Comparison of ENCODE assay signal across 10 cellular contexts in the genomic region with DNA sequence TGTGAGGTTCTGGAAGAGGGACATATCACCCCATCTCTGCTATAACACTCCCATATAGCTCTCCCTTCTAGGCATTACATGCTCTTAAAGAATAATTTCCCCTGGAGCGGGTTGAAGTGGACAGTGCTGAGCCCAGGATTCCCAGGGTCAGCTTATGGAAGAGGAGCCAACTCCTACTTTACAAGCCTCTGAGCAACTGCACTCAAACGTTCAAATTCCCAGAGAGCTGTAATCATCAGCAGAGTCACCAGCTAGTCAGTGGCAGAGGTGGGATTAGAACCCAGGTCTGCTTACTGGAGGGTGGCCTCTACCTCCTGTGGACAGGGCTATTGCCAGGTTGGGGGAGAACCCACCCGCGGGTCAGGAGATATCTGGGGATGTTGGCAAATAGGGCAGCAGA. TPM values are rescaled to one million over a fixed set of nuclear protein-coding genes. Genes with fewer than 3 reads are reported as not detected.
DNase-seq lines count a peak whose midpoint lies in the region; ATAC-seq and TF ChIP-seq lines count a peak whose summit lies in the region.
"Had no signal": no experiment of that assay in that cellular context is flagged by ENCODE, and none has a peak within 500 bp of the region (broad histone marks: within the 10 kb centered on the region; RNA-seq: fewer than 3 reads in every experiment).

No MANE protein-coding gene starts in this region.

- H3K9me3 Mint-ChIP-seq in stimulated activated naive CD8-positive, alpha-beta T cell treated with anti-CD3 and anti-CD28 coated beads, Interleukin-15, Interleukin-2, amounts not matched to agents 100 ng/mL and 50 ng/mL, for 24 hours: no peaks in the 10 kb centered on the region
- no peaks in the 10 kb centered on the region for H3K9me3 Mint-ChIP-seq in stimulated activated naive CD8-positive, alpha-beta T cell treated with anti-CD3 and anti-CD28 coated beads, Interleukin-15, amount 100 ng/mL, for 72 hours
- no peaks in the 10 kb centered on the region for H3K9me3 Mint-ChIP-seq in neural crest cell

- WGBS in esophagus muscularis mucosa: 33% methylated on average over 1 of the region's 4 CpGs

- H3K4me1 ChIP-seq in esophagus muscularis mucosa (peaks cover 31 to 80% (median 72%) of the 10 kb centered on the region in 4 donors), HAP-1 (peaks cover 5% of the 10 kb centered on the region)

- H3K36me3 Mint-ChIP-seq in stimulated activated naive CD8-positive, alpha-beta T cell treated with anti-CD3 and anti-CD28 coated beads, Interleukin-15, Interleukin-2, amounts not matched to agents 100 ng/mL and 50 ng/mL, for 24 hours (ENCODE audit: low read depth): no peaks in the 10 kb centered on the region
- H3K36me3 Mint-ChIP-seq in neural crest cell (ENCODE audit: low read depth): no peaks in the 10 kb centered on the region

- peak overlapping the region; percentile 83 to 96 (median 94) for H3K27ac ChIP-seq in esophagus muscularis mucosa (replicated peaks in 1 of 4)

- peak overlapping the region; percentile 68 to 98 (median 92) for H3K4me3 ChIP-seq in esophagus muscularis mucosa
- no peak overlapping the region for H3K4me3 ChIP-seq in HAP-1

- H3K9me3 ChIP-seq in esophagus muscularis mucosa: no peaks in the 10 kb centered on the region
- no peaks in the 10 kb centered on the region for H3K9me3 ChIP-seq in HAP-1

- TF ChIP-seq CTCF in esophagus muscularis mucosa (IDR thresholded peaks at IDR 0.05) (no peak), neural crest cell (conservative IDR thresholded peaks at IDR 0.05) (no peak)

- no peak for DNase-seq in stimulated activated naive CD8-positive, alpha-beta T cell treated with anti-CD3 and anti-CD28 coated beads, Interleukin-15, amount 100 ng/mL, for 72 hours
- DNase-seq in esophagus muscularis mucosa (ENCODE audit: extremely low spot score): no peak
- no peak for DNase-seq in neural crest cell (ENCODE audit: low read depth, low spot score)
- no peak for DNase-seq in activated CD8-positive, alpha-beta memory T cell treated with anti-CD3 and anti-CD28 coated beads, Interleukin-2, amount 50 U/mL, for 4 hours
- DNase-seq in HuH-7.5 (ENCODE audit: low spot score): no peak
- DNase-seq in HAP-1 (ENCODE audit: low spot score in 2 of 2): no peak
- DNase-seq in HPDE6-E6E7 (ENCODE audit: extremely low spot score): no peak
- DNase-seq: activated naive CD4-positive, alpha-beta T cell; NCI-H446 treated with DMSO at 0.1 percent for 48 hours had no signal

- TF ChIP-seq POLR2A in esophagus muscularis mucosa (IDR thresholded peaks at IDR 0.05; ENCODE audit: low read depth): no peak

- peaks cover 35% of the 10 kb centered on the region for H3K27me3 Mint-ChIP-seq in stimulated activated naive CD8-positive, alpha-beta T cell treated with anti-CD3 and anti-CD28 coated beads, Interleukin-15, Interleukin-2, amounts not matched to agents 100 ng/mL and 50 ng/mL, for 24 hours
- H3K27me3 Mint-ChIP-seq in stimulated activated naive CD8-positive, alpha-beta T cell treated with anti-CD3 and anti-CD28 coated beads, Interleukin-15, amount 100 ng/mL, for 72 hours: peaks cover 56% of the 10 kb centered on the region
- peaks cover 24% of the 10 kb centered on the region for H3K27me3 Mint-ChIP-seq in neural crest cell (ENCODE audit: low read depth)

- H3K36me3 ChIP-seq in esophagus muscularis mucosa: peaks cover 0 to 9% (median 4%) of the 10 kb centered on the region in 4 donors
- H3K36me3 ChIP-seq in HAP-1 (replicated peaks): no peaks in the 10 kb centered on the region

- peaks cover 6% of the 10 kb centered on the region for H3K4me1 Mint-ChIP-seq in stimulated activated naive CD8-positive, alpha-beta T cell treated with anti-CD3 and anti-CD28 coated beads, Interleukin-15, Interleukin-2, amounts not matched to agents 100 ng/mL and 50 ng/mL, for 24 hours (ENCODE audit: low read depth)
- H3K4me1 Mint-ChIP-seq in stimulated activated naive CD8-positive, alpha-beta T cell treated with anti-CD3 and anti-CD28 coated beads, Interleukin-15, amount 100 ng/mL, for 72 hours: peaks cover 6% of the 10 kb centered on the region
- H3K4me1 Mint-ChIP-seq in neural crest cell: peaks cover 19% of the 10 kb centered on the region

- intact Hi-C loops in esophagus muscularis mucosa (cut with DNase I): loop anchor here (10.0 kb wide), 1 partner anchor 88 kb away; no protein-coding TSS in a partner anchor

- no peak for ATAC-seq in stimulated activated naive CD8-positive, alpha-beta T cell treated with anti-CD3 and anti-CD28 coated beads, Interleukin-15, amount 100 ng/mL, for 72 hours

- in situ Hi-C loops in HAP-1 (cut with MboI; ENCODE audit: low sequenced_read_pairs): no loop called here

- H3K4me3 Mint-ChIP-seq in stimulated activated naive CD8-positive, alpha-beta T cell treated with anti-CD3 and anti-CD28 coated beads, Interleukin-15, Interleukin-2, amounts not matched to agents 100 ng/mL and 50 ng/mL, for 24 hours: peak overlapping the region; percentile 32
- no peak overlapping the region for H3K4me3 Mint-ChIP-seq in stimulated activated naive CD8-positive, alpha-beta T cell treated with anti-CD3 and anti-CD28 coated beads, Interleukin-15, amount 100 ng/mL, for 72 hours
- H3K4me3 Mint-ChIP-seq in neural crest cell: peak overlapping the region; percentile 71

- no peak for TF ChIP-seq EP300 in esophagus muscularis mucosa (IDR thresholded peaks at IDR 0.05)

- H3K27ac Mint-ChIP-seq in stimulated activated naive CD8-positive, alpha-beta T cell treated with anti-CD3 and anti-CD28 coated beads, Interleukin-15, Interleukin-2, amounts not matched to agents 100 ng/mL and 50 ng/mL, for 24 hours: no peak overlapping the region
- H3K27ac Mint-ChIP-seq in stimulated activated naive CD8-positive, alpha-beta T cell treated with anti-CD3 and anti-CD28 coated beads, Interleukin-15, amount 100 ng/mL, for 72 hours: no peak overlapping the region
- H3K27ac Mint-ChIP-seq in neural crest cell (ENCODE audit: unreplicated experiment): no peak overlapping the region

- H3K27me3 ChIP-seq in esophagus muscularis mucosa (no peaks in the 10 kb centered on the region), HAP-1 (ENCODE audit: low read depth) (peaks cover 32% of the 10 kb centered on the region)

RNA-seq across cellular contexts. Expression of a gene that starts 1.4 kb away (rescaled TPM):
- 10 to 100 TPM; 34.1 to 87.1 (median 60.2) TPM for total RNA-seq in esophagus muscularis mucosa
- total RNA-seq in neural crest cell: 5.7 and 6.1 TPM in 2 replicates

Comparison
In these comparisons a context has a peak if more than half of its experiments do, and no peak if none do; other contexts are left out.
1. H3K4me3 Mint-ChIP-seq: peak in stimulated activated naive CD8-positive, alpha-beta T cell treated with anti-CD3 and anti-CD28 coated beads, Interleukin-15, Interleukin-2, amounts not matched to agents 100 ng/mL and 50 ng/mL, for 24 hours (single experiment) and neural crest cell (single experiment); none in stimulated activated naive CD8-positive, alpha-beta T cell treated with anti-CD3 and anti-CD28 coated beads, Interleukin-15, amount 100 ng/mL, for 72 hours (0 of 2).